8 cellular contexts compared by ENCODE assay signal in genomic region chr2:113437508-113438465, GRCh38. TPM values are rescaled to one million over a fixed set of nuclear protein-coding genes. Genes with fewer than 3 reads are reported as not detected.
DNase-seq lines count a peak whose midpoint lies in the region; ATAC-seq and TF ChIP-seq lines count a peak whose summit lies in the region.
"Not testable (repeated sequence)": the region's sequence is repeated elsewhere in the genome, so short reads cannot be mapped to it uniquely, and the experiment has no call there.

Gene ZNG1B, plus strand, starts transcription at chr2:113437691. Its CDS starts 178 bp downstream, at chr2:113437869.

- H3K4me3 Mint-ChIP-seq in activated CD8-positive, alpha-beta memory T cell treated with anti-CD3 and anti-CD28 coated beads, Interleukin-2, amount 10 ng/mL, durations not matched to agents 7 days and 5 days: peak within 1 kb of the TSS; percentile 89
- H3K4me3 Mint-ChIP-seq in naive B cell: peak within 1 kb of the TSS; percentile 75 to 91 (median 86)

- CTCF ChIA-PET in activated CD8-positive, alpha-beta memory T cell treated with anti-CD3 and anti-CD28 coated beads, Interleukin-2, amount 10 ng/mL, durations not matched to agents 7 days and 5 days (lab: Charles Lee): not testable (repeated sequence)

- intact Hi-C loops in upper lobe of right lung (cut with DNase I): not testable (repeated sequence)

- ATAC-seq in activated CD8-positive, alpha-beta memory T cell treated with anti-CD3 and anti-CD28 coated beads, Interleukin-2, amount 10 ng/mL, durations not matched to agents 7 days and 5 days; naive B cell (ENCODE audit: low read depth in 2 of 2); upper lobe of right lung: not testable (repeated sequence)

- peak within 1 kb of the TSS; percentile 87 for H3K27ac Mint-ChIP-seq in activated CD8-positive, alpha-beta memory T cell treated with anti-CD3 and anti-CD28 coated beads, Interleukin-2, amount 10 ng/mL, durations not matched to agents 7 days and 5 days
- H3K27ac Mint-ChIP-seq in naive B cell: peak within 1 kb of the TSS; percentile 87 to 98 (median 93)

- H3K4me1 ChIP-seq in cardiac muscle cell (ENCODE audit: low read depth); upper lobe of right lung: not testable (repeated sequence)

- H3K4me3 ChIP-seq in cardiac fibroblast (replicated peaks in 1 of 2; ENCODE audit: low read depth in 2 of 2, low read length in 2 of 2): peak within 1 kb of the TSS; percentile 49 to 56
- H3K4me3 ChIP-seq in cardiac muscle cell: peak within 1 kb of the TSS; percentile 49
- H3K4me3 ChIP-seq in upper lobe of right lung: peak within 1 kb of the TSS; percentile 52

- in situ Hi-C loops in GM18951 (cut with MboI; ENCODE audit: low sequenced_read_pairs, unreplicated experiment): not testable (repeated sequence)

- not testable (repeated sequence) for H3K27me3 ChIP-seq in cardiac muscle cell, upper lobe of right lung

- not testable (repeated sequence) for H3K36me3 ChIP-seq in cardiac muscle cell, upper lobe of right lung

- H3K4me1 Mint-ChIP-seq in activated CD8-positive, alpha-beta memory T cell treated with anti-CD3 and anti-CD28 coated beads, Interleukin-2, amount 10 ng/mL, durations not matched to agents 7 days and 5 days: peaks cover 12% of the 10 kb centered on the region
- H3K4me1 Mint-ChIP-seq in naive B cell: not testable (repeated sequence)

- not testable (repeated sequence) for H3K9me3 Mint-ChIP-seq in activated CD8-positive, alpha-beta memory T cell treated with anti-CD3 and anti-CD28 coated beads, Interleukin-2, amount 10 ng/mL, durations not matched to agents 7 days and 5 days (ENCODE audit: low read depth); naive B cell

- not testable (repeated sequence) for H3K27me3 Mint-ChIP-seq in activated CD8-positive, alpha-beta memory T cell treated with anti-CD3 and anti-CD28 coated beads, Interleukin-2, amount 10 ng/mL, durations not matched to agents 7 days and 5 days; naive B cell

- not testable (repeated sequence) for H3K9me3 ChIP-seq in cardiac muscle cell (ENCODE audit: low read depth); upper lobe of right lung

- peak within 1 kb of the TSS; percentile 64 for H3K27ac ChIP-seq in cardiac muscle cell
- H3K27ac ChIP-seq in upper lobe of right lung: peak within 1 kb of the TSS; percentile 72

- TF ChIP-seq POLR2A in GM18951 (IDR thresholded peaks at IDR 0.05; ENCODE audit: extremely low read depth, insufficient read depth, insufficient read length): peak; percentile 25

- not testable (repeated sequence) for TF ChIP-seq CTCF in cardiac fibroblast (IDR thresholded peaks at IDR 0.05; ENCODE audit: low read depth, low read length); cardiac muscle cell (IDR thresholded peaks at IDR 0.05; ENCODE audit: low read depth, low read length); upper lobe of right lung (IDR thresholded peaks at IDR 0.05)

- H3K36me3 Mint-ChIP-seq in activated CD8-positive, alpha-beta memory T cell treated with anti-CD3 and anti-CD28 coated beads, Interleukin-2, amount 10 ng/mL, durations not matched to agents 7 days and 5 days; naive B cell: not testable (repeated sequence)

- DNase-seq in RPMI7951 (ENCODE audit: low read depth): peak; percentile 0
- peak; percentile 88 for DNase-seq in activated CD8-positive, alpha-beta memory T cell treated with anti-CD3 and anti-CD28 coated beads, Interleukin-2, amount 10 ng/mL, durations not matched to agents 7 days and 5 days
- peak; percentile 1 to 4 for DNase-seq in cardiac fibroblast (ENCODE audit: low read depth in 2 of 2)
- peak in 1 of 2 donors; percentile 3 for DNase-seq in cardiac muscle cell (ENCODE audit: low read depth in 1 of 2, low spot score in 1 of 2)
- DNase-seq in naive B cell: peak; percentile 79
- DNase-seq in stimulated activated CD4-positive, alpha-beta T cell treated with anti-CD3 and anti-CD28 coated beads, Interleukin-1b, Interleukin-23, amount 100 ng/mL, for 24 hours (ENCODE audit: low read depth in 4 of 4, low spot score in 1 of 4): peak; percentile 30 to 72 (median 46)
- DNase-seq in upper lobe of right lung: peak; percentile 91

RNA-seq across cellular contexts. Expression of gene ZNG1B, which starts in this region (rescaled TPM):
- 45.5 and 45.8 TPM in 2 replicates for total RNA-seq in RPMI7951 (2014; rRNA removed; shearing (Covaris generic))
- total RNA-seq in activated CD8-positive, alpha-beta memory T cell treated with anti-CD3 and anti-CD28 coated beads, Interleukin-2, amount 10 ng/mL, durations not matched to agents 7 days and 5 days: 10 to 100 TPM; 45.9 to 53.8 TPM
- total RNA-seq in cardiac muscle cell (48.0 and 61.1 TPM in 2 replicates), upper lobe of right lung (30.2 TPM)
- polyA plus RNA-seq in cardiac muscle cell (94.7 and 138 TPM in 2 replicates), naive B cell (ENCODE audit: low read depth in 6 of 6) (10 to 100 TPM; 29.0 to 47.0 (median 34.0) TPM)
